ENCODE assay signal across 23 cellular contexts in genomic region chr7:152553671-152554317, GRCh38.
A peak's percentile ranks its signal among the peaks of the same experiment; 100 is the strongest.
DNase-seq lines count a peak whose midpoint lies in the region; ATAC-seq, FAIRE-seq and TF ChIP-seq lines count a peak whose summit lies in the region.
"Had no signal": no experiment of that assay in that cellular context is flagged by ENCODE, and none has a peak within 500 bp of the region (broad histone marks: within the 10 kb centered on the region; RNA-seq: fewer than 3 reads in every experiment).

No MANE protein-coding gene starts in this region.

- no peak overlapping the region for H4K5ac ChIP-seq in H1 (ENCODE audit: insufficient read length, low read depth, low read length)

- no peak overlapping the region for H3K56ac ChIP-seq in H1 (replicated peaks; ENCODE audit: insufficient read length, low read depth, low read length)

- H3K36me3 ChIP-seq in HUES64 (ENCODE audit: insufficient read depth, low read length) (no peaks in the 10 kb centered on the region), H1 (ENCODE audit: control insufficient read depth in 2 of 4, insufficient read depth in 4 of 4, low read length in 3 of 4) (no peaks in the 10 kb centered on the region; a peak in 1 of 8 replicates)

- no peaks in the 10 kb centered on the region for H3K79me2 ChIP-seq in H1 (ENCODE audit: control insufficient read depth in 1 of 2, insufficient read depth in 2 of 2, low read length in 2 of 2)

- peak overlapping the region; percentile 27 to 47 for H3K4me2 ChIP-seq in H1 (ENCODE audit: insufficient read depth in 1 of 2, low read depth in 2 of 2, low read length in 2 of 2)

- no peak overlapping the region for H3K4ac ChIP-seq in H1 (replicated peaks; ENCODE audit: insufficient read length, low read depth, low read length)

- 59% methylated on average over 10 of the region's 17 CpGs for WGBS in HUES64
- 63% methylated on average over 11 of the region's 17 CpGs; no CpG with 5 or more reads in 1 of the 2 experiments for WGBS in H1 (ENCODE audit: extremely low coverage in 1 of 2, insufficient coverage in 1 of 2, insufficient read length in 1 of 2, insufficient replicate concordance in 2 of 2, low coverage in 1 of 2, low lambda C conversion rate in 2 of 2, missing lambda C conversion rate in 1 of 2), 2 experiments

- no peak overlapping the region for H4K91ac ChIP-seq in H1 (replicated peaks; ENCODE audit: insufficient read length, low read length)

- no peaks in the 10 kb centered on the region for H3K23me2 ChIP-seq in H1 (ENCODE audit: low read depth, low read length)

- no peak for FAIRE-seq in H1 (lab: Jason Lieb, UNC)
- FAIRE-seq: A204.1, GM12892, GM18507, H54 had no signal

- H2BK15ac ChIP-seq in H1 (ENCODE audit: low read length): peak overlapping the region; percentile 18; the same call in 1 of the 2 replicates

- no peak overlapping the region for H3K27ac ChIP-seq in HUES64 (ENCODE audit: low read depth, low read length)
- H3K27ac ChIP-seq in H1 (ENCODE audit: low read depth, low read length): no peak overlapping the region
- H3K27ac ChIP-seq: HL-60 had no signal

- no peak for TF ChIP-seq POLR2A in H1 (IDR thresholded peaks at IDR 0.05; ENCODE audit: control extremely low read depth in 1 of 2, low read depth in 2 of 2, low read length in 2 of 2)

- DNase-seq in ELF-1 (ENCODE audit: low read depth, low spot score): peak; percentile 76
- DNase-seq in H1 (ENCODE audit: low read depth in 1 of 2, low spot score in 2 of 2): peak in 1 of 2 experiments; percentile 38
- no peak for DNase-seq in left lobe of liver (ENCODE audit: low spot score)
- no peak for DNase-seq in LoVo (ENCODE audit: low spot score)
- no peak for DNase-seq in activated gamma-delta T cell treated with Interleukin-2 at 50 U/mL for 16 hours
- DNase-seq in NCI-H146 treated with DMSO at 0.1 percent for 48 hours (lab: John Stamatoyannopoulos, UW; ENCODE audit: unreplicated experiment): no peak
- DNase-seq: Calu3; CD4-positive, alpha-beta memory T cell; DMS53; EL; NCI-H1092 treated with DMSO at 0.1 percent for 48 hours; NCI-H146; NCI-H2081 treated with DMSO at 0.1 percent for 48 hours; NCI-H524; PC-3; RPMI8226; SHP77 treated with DMSO at 0.1 percent for 48 hours had no signal

- no peak overlapping the region for H3K14ac ChIP-seq in H1 (ENCODE audit: insufficient read length)

- H4K8ac ChIP-seq in H1 (ENCODE audit: extremely low read depth, insufficient read depth, low read length): no peak overlapping the region

- POLR2A ChIA-PET in H1 (lab: Charles Lee; ENCODE audit: partially characterized antibody): interaction anchor here (1.1 to 1.7 kb wide), 3 partner anchors 9 to 121 kb away, joined by 3 to 10 read pairs (median 4); no protein-coding TSS in a partner anchor

- peak; percentile 33 for ATAC-seq in left lobe of liver
- ATAC-seq: PC-3 had no signal

- peak overlapping the region; percentile 79; the same call in 1 of the 2 replicates for H2BK5ac ChIP-seq in H1 (ENCODE audit: low read depth, low read length)

- H2BK120ac ChIP-seq in H1 (replicated peaks; ENCODE audit: low read depth, low read length): no peak overlapping the region

- no peaks in the 10 kb centered on the region for H3K27me3 ChIP-seq in HUES64 (ENCODE audit: insufficient read depth, low read length)
- H3K27me3 ChIP-seq in H1 (replicated peaks in 1 of 4; ENCODE audit: control insufficient read depth in 3 of 4, extremely low read depth in 1 of 4, insufficient read depth in 3 of 4, low read length in 3 of 4): no peaks in the 10 kb centered on the region

- H3K18ac ChIP-seq in H1 (ENCODE audit: extremely low read depth, low read length): no peak overlapping the region

- peak; percentile 8 to 31 (median 26); a peak in 3 of 4 replicates for TF ChIP-seq CTCF in H1 (IDR thresholded peaks at IDR 0.05; ENCODE audit: control extremely low read depth in 1 of 3, insufficient read depth in 1 of 3, low read depth in 1 of 3, low read length in 3 of 3)

- H3K79me1 ChIP-seq in H1 (ENCODE audit: low read depth, low read length): no peaks in the 10 kb centered on the region

- H3K9ac ChIP-seq in HUES64 (ENCODE audit: low read depth, low read length) (0 out of 2 replicates have a peak overlapping the region, but pooled peaks have one; percentile 37), H1 (replicated peaks in 1 of 4; ENCODE audit: extremely low read depth in 1 of 4, low read depth in 3 of 4, low read length in 3 of 4) (no peak overlapping the region; a peak in 1 of 7 replicates)

- peak overlapping the region; percentile 95 for H2AFZ ChIP-seq in H1 (ENCODE audit: low read length)

- no peak overlapping the region for H2AK5ac ChIP-seq in H1 (ENCODE audit: low read depth, low read length)

- CTCF ChIA-PET in H1 (lab: Charles Lee; ENCODE audit: partially characterized antibody): interaction anchor here (0.6 to 1.4 kb wide), 3 partner anchors 15 to 216 kb away, joined by 3 to 4 read pairs (median 3); no protein-coding TSS in a partner anchor

- 0 out of 2 replicates have a peak overlapping the region, but pooled peaks have one; percentile 21 for H2BK20ac ChIP-seq in H1 (ENCODE audit: low read length)

- H2BK12ac ChIP-seq in H1 (ENCODE audit: low read depth, low read length): peak overlapping the region; percentile 81; the same call in 1 of the 2 replicates

- H4K20me1 ChIP-seq in H1 (replicated peaks in 1 of 2; ENCODE audit: control insufficient read depth in 1 of 2, insufficient read depth in 2 of 2, low read length in 2 of 2): no peaks in the 10 kb centered on the region

- no peak overlapping the region for H3K23ac ChIP-seq in H1 (ENCODE audit: insufficient read length)

- peak; percentile 32 to 40 for TF ChIP-seq RAD21 in H1 (IDR thresholded peaks at IDR 0.05 in 1 of 2, conservative IDR thresholded peaks at IDR 0.05 in 1 of 2; ENCODE audit: low read depth in 2 of 2, low read length in 2 of 2)

- H3K4me3 ChIP-seq in HUES64 (ENCODE audit: low read length) (peak overlapping the region; percentile 32), H1 (ENCODE audit: extremely low read depth in 1 of 4, insufficient read depth in 2 of 4, low read depth in 3 of 4, low read length in 4 of 4) (peak overlapping the region in 1 of 4 experiments; percentile 42; a peak in 1 of 8 replicates)

- TF ChIP-seq EP300 in H1 (IDR thresholded peaks at IDR 0.05; ENCODE audit: borderline replicate concordance in 1 of 2, low read depth in 2 of 2, low read length in 2 of 2): no peak

- H3K9me3 ChIP-seq in HUES64 (ENCODE audit: insufficient read depth, low read depth, low read length): no peaks in the 10 kb centered on the region
- no peaks in the 10 kb centered on the region for H3K9me3 ChIP-seq in H1 (ENCODE audit: insufficient read depth in 2 of 2, low read depth in 1 of 2, low read length in 1 of 2)

- peaks cover 4% of the 10 kb centered on the region for H3K4me1 ChIP-seq in HUES64 (ENCODE audit: insufficient read depth, low read length)
- H3K4me1 ChIP-seq in H1 (replicated peaks in 1 of 4; ENCODE audit: control insufficient read depth in 3 of 4, insufficient read depth in 4 of 4, low read length in 3 of 4): peaks cover 0 to 9% (median 4%) of the 10 kb centered on the region in 4 experiments; a peak in 4 of 7 replicates

TF ChIP-seq in H1, 55 proteins besides CTCF, POLR2A, EP300 and RAD21:
- TF ChIP-seq SP2 (IDR thresholded peaks at IDR 0.05; ENCODE audit: low read length): no peak
- TF ChIP-seq ASH2L (IDR thresholded peaks at IDR 0.05; ENCODE audit: low read length): peak; percentile 31
- peak; percentile 74 for TF ChIP-seq E2F6 (IDR thresholded peaks at IDR 0.05)
- TF ChIP-seq MAX (IDR thresholded peaks at IDR 0.05): peak; percentile 72
- TF ChIP-seq CHD2 (IDR thresholded peaks at IDR 0.05; ENCODE audit: low read length): peak; percentile 72; the same call in 1 of the 2 replicates
- peak; percentile 60; the same call in 1 of the 2 replicates for TF ChIP-seq TEAD4 (IDR thresholded peaks at IDR 0.05; ENCODE audit: low read depth, low read length)
